In the genomic region with DNA sequence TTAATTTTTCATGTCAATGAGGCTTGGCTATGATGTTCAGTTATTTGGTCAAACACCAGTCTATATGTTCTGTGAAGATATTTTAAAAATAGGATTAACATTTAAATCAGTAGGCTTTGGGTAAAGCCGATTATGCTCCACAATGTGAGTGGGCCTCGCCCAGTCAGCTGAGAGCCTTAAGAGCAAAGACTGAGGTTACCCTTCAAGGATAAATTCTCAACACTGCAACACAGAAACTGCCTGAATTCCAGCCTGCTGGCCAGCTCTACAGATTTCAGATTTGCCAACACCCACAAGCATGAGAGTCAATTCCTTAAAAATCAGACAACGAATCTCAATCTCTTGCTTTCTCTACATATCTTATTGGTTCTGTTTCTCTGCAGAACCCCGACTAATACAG, we compare ENCODE assay signal across 29 cellular contexts.
DNase-seq lines count a peak whose midpoint lies in the region; TF ChIP-seq lines count a peak whose summit lies in the region.
"Had no signal": no experiment of that assay in that cellular context is flagged by ENCODE, and none has a peak within 500 bp of the region (broad histone marks: within the 10 kb centered on the region; RNA-seq: fewer than 3 reads in every experiment).

No MANE protein-coding gene starts in this region.

- H3K79me2 ChIP-seq in hepatocyte (no peaks in the 10 kb centered on the region), smooth muscle cell (ENCODE audit: low read depth) (no peaks in the 10 kb centered on the region)

- no peaks in the 10 kb centered on the region for H3K9me3 ChIP-seq in hepatocyte (ENCODE audit: low read depth)
- no peaks in the 10 kb centered on the region for H3K9me3 ChIP-seq in smooth muscle cell (replicated peaks; ENCODE audit: low read depth)
- H3K9me3 ChIP-seq: colonic mucosa, gastrocnemius medialis, Peyer's patch, upper lobe of left lung had no signal

- 78% methylated on average over 4 of the region's 4 CpGs for WGBS in hepatocyte (ENCODE audit: low lambda C conversion rate, missing lambda C conversion rate)
- 77% methylated on average over 4 of the region's 4 CpGs for WGBS in smooth muscle cell (ENCODE audit: low lambda C conversion rate)

- H3K27ac Mint-ChIP-seq in immature natural killer cell = no peak overlapping the region
- H3K27ac Mint-ChIP-seq: activated B cell treated with CpG ODN at 0.5 μM for 24 hours; activated naive CD4-positive, alpha-beta T cell treated with anti-CD3 and anti-CD28 coated beads, Interleukin-2, amount 10 ng/mL, durations not matched to agents 7 days and 5 days; activated T-helper 1 cell treated with anti-CD3 and anti-CD28 coated beads, Interleukin-12 subunit alpha, Interleukin-12 subunit beta, Interleukin-2, Interleukin-4 antibody, amounts not matched to agents 30 ng/mL and 10 ng/mL and 1 ng/mL, durations not matched to agents 14 hours and 24 hours and 36 hours; CD4-positive, alpha-beta T cell; effector memory CD8-positive, alpha-beta T cell had no signal

- H3K4me3 Mint-ChIP-seq in immature natural killer cell = no peak overlapping the region
- H3K4me3 Mint-ChIP-seq: activated B cell treated with CpG ODN at 0.5 μM for 24 hours; activated naive CD4-positive, alpha-beta T cell treated with anti-CD3 and anti-CD28 coated beads, Interleukin-2, amount 10 ng/mL, durations not matched to agents 7 days and 5 days; activated T-helper 1 cell treated with anti-CD3 and anti-CD28 coated beads, Interleukin-12 subunit alpha, Interleukin-12 subunit beta, Interleukin-2, Interleukin-4 antibody, amounts not matched to agents 30 ng/mL and 10 ng/mL and 1 ng/mL, durations not matched to agents 14 hours and 24 hours and 36 hours; CD4-positive, alpha-beta T cell; effector memory CD8-positive, alpha-beta T cell had no signal

- H3K4me1 ChIP-seq in hepatocyte (ENCODE audit: insufficient read depth) (peaks cover 12% of the 10 kb centered on the region), smooth muscle cell (ENCODE audit: low read depth) (no peaks in the 10 kb centered on the region)
- H3K4me1 ChIP-seq: colonic mucosa, gastrocnemius medialis had no signal

- TF ChIP-seq CTCF in hepatocyte (IDR thresholded peaks at IDR 0.05; ENCODE audit: poor library complexity) (no peak), smooth muscle cell (IDR thresholded peaks at IDR 0.05; ENCODE audit: borderline replicate concordance, insufficient read depth, poor library complexity, severe bottlenecking) (no peak)

- peaks cover 15 to 28% of the 10 kb centered on the region in 2 donors for H3K4me1 Mint-ChIP-seq in immature natural killer cell

- H3K27me3 ChIP-seq in hepatocyte = no peaks in the 10 kb centered on the region
- no peaks in the 10 kb centered on the region for H3K27me3 ChIP-seq in smooth muscle cell (ENCODE audit: low read depth)
- H3K27me3 ChIP-seq: cardiac muscle cell, colonic mucosa, gastrocnemius medialis, Peyer's patch, upper lobe of left lung had no signal

- H3K27me3 Mint-ChIP-seq in immature natural killer cell (ENCODE audit: low read depth in 3 of 3) = no peaks in the 10 kb centered on the region
- H3K27me3 Mint-ChIP-seq: activated B cell treated with CpG ODN at 0.5 μM for 24 hours; CD4-positive, alpha-beta T cell; effector memory CD8-positive, alpha-beta T cell; naive thymus-derived CD8-positive, alpha-beta T cell had no signal

- peaks cover 0 to 2% (median 0%) of the 10 kb centered on the region in 6 donors for H3K9me3 Mint-ChIP-seq in immature natural killer cell
- H3K9me3 Mint-ChIP-seq: activated B cell treated with CpG ODN at 0.5 μM for 24 hours; activated naive CD4-positive, alpha-beta T cell treated with anti-CD3 and anti-CD28 coated beads, Interleukin-2, amount 10 ng/mL, durations not matched to agents 7 days and 5 days; activated T-helper 1 cell treated with anti-CD3 and anti-CD28 coated beads, Interleukin-12 subunit alpha, Interleukin-12 subunit beta, Interleukin-2, Interleukin-4 antibody, amounts not matched to agents 30 ng/mL and 10 ng/mL and 1 ng/mL, durations not matched to agents 14 hours and 24 hours and 36 hours; CD4-positive, alpha-beta T cell; effector memory CD8-positive, alpha-beta T cell; naive thymus-derived CD8-positive, alpha-beta T cell had no signal

- H2AFZ ChIP-seq in hepatocyte = no peak overlapping the region
- H2AFZ ChIP-seq in smooth muscle cell (ENCODE audit: low read depth) = no peak overlapping the region

- H3K36me3 ChIP-seq in hepatocyte (replicated peaks; ENCODE audit: insufficient read depth, low read depth) = no peaks in the 10 kb centered on the region
- no peaks in the 10 kb centered on the region for H3K36me3 ChIP-seq in smooth muscle cell (ENCODE audit: low read depth)
- H3K36me3 ChIP-seq: cardiac muscle cell, colonic mucosa, gastrocnemius medialis, upper lobe of left lung had no signal

- H3K9me2 ChIP-seq in hepatocyte (replicated peaks; ENCODE audit: insufficient read depth) = no peaks in the 10 kb centered on the region

- H3K27ac ChIP-seq in hepatocyte (peak overlapping the region; percentile 76), smooth muscle cell (ENCODE audit: low read depth) (peak overlapping the region; percentile 37)
- H3K27ac ChIP-seq: cardiac muscle cell, colonic mucosa, gastrocnemius medialis, Peyer's patch, upper lobe of left lung had no signal

- H3K4me2 ChIP-seq in hepatocyte = no peak overlapping the region
- H3K4me2 ChIP-seq in smooth muscle cell = peak overlapping the region; percentile 42

- no peaks in the 10 kb centered on the region for H3K36me3 Mint-ChIP-seq in immature natural killer cell
- H3K36me3 Mint-ChIP-seq: activated naive CD4-positive, alpha-beta T cell treated with anti-CD3 and anti-CD28 coated beads, Interleukin-2, amount 10 ng/mL, durations not matched to agents 7 days and 5 days; naive thymus-derived CD8-positive, alpha-beta T cell had no signal

- H3F3A ChIP-seq in smooth muscle cell (ENCODE audit: low read depth) = peaks cover 5% of the 10 kb centered on the region

- peak; percentile 64 for DNase-seq in D341Med (ENCODE audit: low spot score)
- peak; percentile 96 for DNase-seq in NCI-H82 (lab: John Stamatoyannopoulos, UW)
- no peak for DNase-seq in hepatocyte (ENCODE audit: low spot score)
- DNase-seq in smooth muscle cell (lab: John Stamatoyannopoulos, UW; ENCODE audit: unreplicated experiment) = no peak
- no peak for DNase-seq in mesenteric fat pad (ENCODE audit: low spot score)
- DNase-seq in HCEC 1CT = no peak
- no peak for DNase-seq in immature natural killer cell
- DNase-seq: activated B cell treated with CpG ODN at 0.5 μM for 24 hours; activated CD4-positive, alpha-beta T cell treated with anti-CD3 and anti-CD28 coated beads, Interleukin-2, amount 50 U/mL, for 48 hours; activated CD8-positive, alpha-beta memory T cell treated with anti-CD3 and anti-CD28 coated beads, Interleukin-2, amount 50 U/mL, for 4 hours; activated naive CD4-positive, alpha-beta T cell treated with anti-CD3 and anti-CD28 coated beads, Interleukin-2, amount 10 ng/mL, durations not matched to agents 7 days and 5 days; CD4-positive, alpha-beta T cell; colonic mucosa; effector memory CD8-positive, alpha-beta T cell; gastrocnemius medialis; GOT3; hypothalamus; midbrain; naive thymus-derived CD8-positive, alpha-beta T cell; NCI-H1105; NCI-H187 treated with DMSO at 0.1 percent for 48 hours; NCI-H2171 treated with DMSO at 0.1 percent for 48 hours; Peyer's patch; small intestine; SW 1271; T1000 had no signal

- H3K4me3 ChIP-seq in hepatocyte = no peak overlapping the region
- no peak overlapping the region for H3K4me3 ChIP-seq in smooth muscle cell
- H3K4me3 ChIP-seq: cardiac muscle cell, colonic mucosa, gastrocnemius medialis, Peyer's patch, upper lobe of left lung had no signal

- H4K20me1 ChIP-seq in hepatocyte (ENCODE audit: insufficient read depth, poor library complexity, severe bottlenecking) = no peaks in the 10 kb centered on the region
- H4K20me1 ChIP-seq in smooth muscle cell (ENCODE audit: low read depth) = no peaks in the 10 kb centered on the region

- H3K9ac ChIP-seq in smooth muscle cell (ENCODE audit: low read depth) = no peak overlapping the region

Comparison
In these comparisons a context has a peak if more than half of its experiments do, and no peak if none do; other contexts are left out.
1. DNase-seq: peak in D341Med (single experiment) and NCI-H82 (single experiment); none in hepatocyte (single experiment), smooth muscle cell (single experiment), mesenteric fat pad (single experiment), HCEC 1CT (single experiment) and immature natural killer cell (0 of 3).